In genomic region chr3:50125541-50126286, GRCh38 we compare ENCODE assay signal across 18 cellular contexts. TPM values are rescaled to one million over a fixed set of nuclear protein-coding genes. Genes with fewer than 3 reads are reported as not detected.
DNase-seq lines count a peak whose midpoint lies in the region; ATAC-seq and TF ChIP-seq lines count a peak whose summit lies in the region.
"Had no signal": no experiment of that assay in that cellular context is flagged by ENCODE, and none has a peak within 500 bp of the region (broad histone marks: within the 10 kb centered on the region; RNA-seq: fewer than 3 reads in every experiment).

No MANE protein-coding gene starts in this region.

- peaks cover 22% of the 10 kb centered on the region for H3K36me3 ChIP-seq in BLaER1

- no peaks in the 10 kb centered on the region for H3K9me3 Mint-ChIP-seq in neural crest cell
- H3K9me3 Mint-ChIP-seq: activated CD4-positive, alpha-beta T cell treated with anti-CD3 and anti-CD28 coated beads, Interleukin-2, amount 10 ng/mL, durations not matched to agents 7 days and 5 days had no signal

- H3K27ac ChIP-seq in BLaER1 = no peak overlapping the region
- H3K27ac ChIP-seq: coronary artery had no signal

- no peaks in the 10 kb centered on the region for H3K9me3 ChIP-seq in BLaER1
- H3K9me3 ChIP-seq: Peyer's patch had no signal

- no peaks in the 10 kb centered on the region for H3K36me3 Mint-ChIP-seq in neural crest cell (ENCODE audit: low read depth)

- no peak for TF ChIP-seq CTCF in GM20000 (IDR thresholded peaks at IDR 0.05; ENCODE audit: extremely low read depth, missing control alignments)
- no peak for TF ChIP-seq CTCF in neural crest cell (conservative IDR thresholded peaks at IDR 0.05)

- H3K4me1 Mint-ChIP-seq in neural crest cell = peaks cover 9% of the 10 kb centered on the region
- H3K4me1 Mint-ChIP-seq: activated CD4-positive, alpha-beta T cell treated with anti-CD3 and anti-CD28 coated beads, Interleukin-2, amount 10 ng/mL, durations not matched to agents 7 days and 5 days had no signal

- no peak overlapping the region for H3K4me3 ChIP-seq in BLaER1
- H3K4me3 ChIP-seq: coronary artery, Peyer's patch had no signal

- H3K27me3 Mint-ChIP-seq in neural crest cell (ENCODE audit: low read depth) = peaks cover 2% of the 10 kb centered on the region
- H3K27me3 Mint-ChIP-seq: activated CD4-positive, alpha-beta T cell treated with anti-CD3 and anti-CD28 coated beads, Interleukin-2, amount 10 ng/mL, durations not matched to agents 7 days and 5 days had no signal

- H3K4me2 ChIP-seq in BLaER1 = 0 out of 2 replicates have a peak overlapping the region, but pooled peaks have one; percentile 12

- H3K9ac ChIP-seq in BLaER1 = no peak overlapping the region

- H3K27me3 ChIP-seq in BLaER1 = no peaks in the 10 kb centered on the region
- H3K27me3 ChIP-seq: Peyer's patch had no signal

- peak overlapping the region; percentile 74 for H3K4me3 Mint-ChIP-seq in neural crest cell
- H3K4me3 Mint-ChIP-seq: activated CD4-positive, alpha-beta T cell treated with anti-CD3 and anti-CD28 coated beads, Interleukin-2, amount 10 ng/mL, durations not matched to agents 7 days and 5 days had no signal

- H3K27ac Mint-ChIP-seq in neural crest cell (ENCODE audit: unreplicated experiment) = no peak overlapping the region
- H3K27ac Mint-ChIP-seq: activated CD4-positive, alpha-beta T cell treated with anti-CD3 and anti-CD28 coated beads, Interleukin-2, amount 10 ng/mL, durations not matched to agents 7 days and 5 days had no signal

- H4K20me1 ChIP-seq in BLaER1 = peaks cover 27% of the 10 kb centered on the region

- H3K4me1 ChIP-seq in BLaER1 = peaks cover 35% of the 10 kb centered on the region

- peak; percentile 23 for DNase-seq in GM20000 (ENCODE audit: low spot score)
- peak; percentile 50 for DNase-seq in ecto neural progenitor cell (ENCODE audit: low spot score)
- no peak for DNase-seq in neural crest cell (ENCODE audit: low read depth, low spot score)
- DNase-seq in T1000 (lab: John Stamatoyannopoulos, UW) = no peak
- DNase-seq in globus pallidus (ENCODE audit: low spot score) = no peak
- DNase-seq: activated CD4-positive, alpha-beta T cell treated with anti-CD3 and anti-CD28 coated beads, Interleukin-2, amount 10 ng/mL, durations not matched to agents 7 days and 5 days; activated naive CD4-positive, alpha-beta T cell treated with anti-CD3 and anti-CD28 coated beads, Interleukin-2, amount 50 U/mL, for 16 hours; activated T-cell treated with anti-CD3 and anti-CD28 coated beads for 4 hours; Calu3; Karpas-422; NCI-H1092; NCI-H748 treated with DMSO at 0.1 percent for 48 hours; stimulated activated CD4-positive, alpha-beta T cell treated with anti-CD3 and anti-CD28 coated beads, Interleukin-2, amount 100 ng/mL, for 48 hours had no signal

- ATAC-seq in HG03039 (IDR thresholded peaks at IDR 0.05; ENCODE audit: unreplicated experiment) = no peak
- ATAC-seq: HCT116 had no signal

RNA-seq across cellular contexts. Expression of gene SEMA3F, which starts 29.4 kb away (rescaled TPM):
- 4.2 and 5.8 TPM in 2 replicates for total RNA-seq in neural crest cell
- total RNA-seq: activated CD4-positive, alpha-beta T cell treated with anti-CD3 and anti-CD28 coated beads, Interleukin-2, amount 10 ng/mL, durations not matched to agents 7 days and 5 days had no signal

RNA-seq across cellular contexts. Expression of gene RBM5, which starts 37.0 kb away (rescaled TPM):
- 193 and 213 TPM in 2 replicates for total RNA-seq in neural crest cell

Comparison
In these comparisons a context has a peak if more than half of its experiments do, and no peak if none do; other contexts are left out.
1. DNase-seq: peak in GM20000 (single experiment) and ecto neural progenitor cell (single experiment); none in neural crest cell (single experiment), T1000 (single experiment) and globus pallidus (single experiment).